14 cellular contexts compared by ENCODE assay signal in genomic region chr1:175237389-175237788, GRCh38. TPM values are rescaled to one million over a fixed set of nuclear protein-coding genes. Genes with fewer than 3 reads are reported as not detected.
A peak's percentile ranks its signal among the peaks of the same experiment; 100 is the strongest.
DNase-seq lines count a peak whose midpoint lies in the region; ATAC-seq and TF ChIP-seq lines count a peak whose summit lies in the region.
"Had no signal": no experiment of that assay in that cellular context is flagged by ENCODE, and none has a peak within 500 bp of the region (broad histone marks: within the 10 kb centered on the region; RNA-seq: fewer than 3 reads in every experiment).

No MANE protein-coding gene starts in this region.

- no peak for DNase-seq in T-helper 2 cell treated with Interferon-gamma antibody and Interleukin-4, amounts not matched to agents 5 μg/mL and 100 μg/mL, for 36 hours (ENCODE audit: low spot score)
- DNase-seq in mammary epithelial cell (no peak), lower leg skin (ENCODE audit: low spot score in 2 of 2) (no peak), heart right ventricle (no peak)
- DNase-seq: cortex of kidney, foreskin fibroblast, NCI-H1417 treated with DMSO at 0.1 percent for 48 hours, upper lobe of right lung had no signal

- H3K9me3 Mint-ChIP-seq in T-helper 2 cell treated with Interferon-gamma antibody and Interleukin-4, amounts not matched to agents 5 μg/mL and 100 μg/mL, for 36 hours, result peaks cover 23% of the 10 kb centered on the region

- H3K27ac ChIP-seq in mammary epithelial cell (ENCODE audit: insufficient read depth, low read depth, low read length), result no peak overlapping the region
- no peak overlapping the region for H3K27ac ChIP-seq in heart right ventricle
- H3K27ac ChIP-seq: BLaER1 treated with 17β-estradiol and CSF1 and Interleukin-3, amounts not matched to agents 10 nM and 100 nM; upper lobe of right lung had no signal

- no peak overlapping the region for H3K4me2 ChIP-seq in mammary epithelial cell (ENCODE audit: insufficient read depth, low read depth, low read length)
- H3K4me2 ChIP-seq: BLaER1 treated with 17β-estradiol and CSF1 and Interleukin-3, amounts not matched to agents 10 nM and 100 nM had no signal

- H4K20me1 ChIP-seq in mammary epithelial cell (ENCODE audit: insufficient read depth, low read length), result no peaks in the 10 kb centered on the region
- H4K20me1 ChIP-seq: BLaER1 treated with 17β-estradiol and CSF1 and Interleukin-3, amounts not matched to agents 10 nM and 100 nM had no signal

- no peak overlapping the region for H3K9ac ChIP-seq in mammary epithelial cell (ENCODE audit: insufficient read depth, low read length)
- H3K9ac ChIP-seq: BLaER1 treated with 17β-estradiol and CSF1 and Interleukin-3, amounts not matched to agents 10 nM and 100 nM had no signal

- 95% methylated on average over 1 of the region's 1 CpG for WGBS in mammary epithelial cell (ENCODE audit: low coverage, missing lambda C conversion rate)
- 89 to 93% methylated on average over 1 of the region's 1 CpG for WGBS in lower leg skin, 2 donors
- 88 to 90% methylated on average over 1 of the region's 1 CpG for WGBS in heart right ventricle, 2 donors

- peaks cover 8% of the 10 kb centered on the region for H3K36me3 Mint-ChIP-seq in T-helper 2 cell treated with Interferon-gamma antibody and Interleukin-4, amounts not matched to agents 5 μg/mL and 100 μg/mL, for 36 hours (ENCODE audit: low read depth)

- TF ChIP-seq CTCF in mammary epithelial cell (conservative IDR thresholded peaks at IDR 0.05 in 1 of 2, IDR thresholded peaks at IDR 0.05 in 1 of 2; ENCODE audit: extremely low read depth in 1 of 2, insufficient read depth in 1 of 2, low read depth in 1 of 2, low read length in 2 of 2), result no peak
- TF ChIP-seq CTCF in lower leg skin (IDR thresholded peaks at IDR 0.05), result no peak
- TF ChIP-seq CTCF in heart right ventricle (IDR thresholded peaks at IDR 0.05), result no peak

- H3K27me3 ChIP-seq in mammary epithelial cell (ENCODE audit: insufficient read depth, low read length), result no peaks in the 10 kb centered on the region
- H3K27me3 ChIP-seq in heart right ventricle, result no peaks in the 10 kb centered on the region
- H3K27me3 ChIP-seq: BLaER1 treated with 17β-estradiol and CSF1 and Interleukin-3, amounts not matched to agents 10 nM and 100 nM; upper lobe of right lung had no signal

- BruUV-seq in mammary epithelial cell (replicated peaks; lab: Mats Ljungman, UMichigan), result no TSS peak

- peak overlapping the region; percentile 29 for H3K4me3 Mint-ChIP-seq in T-helper 2 cell treated with Interferon-gamma antibody and Interleukin-4, amounts not matched to agents 5 μg/mL and 100 μg/mL, for 36 hours
- H3K4me3 Mint-ChIP-seq: natural killer cell treated with Interleukin-12 subunit alpha and Interleukin-12 subunit beta and Interleukin-15 and Interleukin-18, amount 100 ng/mL, for 72 hours had no signal

- H3K4me1 ChIP-seq in mammary epithelial cell (ENCODE audit: insufficient read depth, low read length), result peaks cover 6% of the 10 kb centered on the region
- H3K4me1 ChIP-seq in heart right ventricle, result no peaks in the 10 kb centered on the region
- H3K4me1 ChIP-seq: upper lobe of right lung had no signal

- dilution Hi-C loops in mammary epithelial cell (cut with HindIII; ENCODE audit: low sequenced_read_pairs), result no loop called here

- H2AFZ ChIP-seq in mammary epithelial cell (ENCODE audit: low read depth, low read length), result no peak overlapping the region

- H3K27ac Mint-ChIP-seq in T-helper 2 cell treated with Interferon-gamma antibody and Interleukin-4, amounts not matched to agents 5 μg/mL and 100 μg/mL, for 36 hours, result peak overlapping the region; percentile 32
- H3K27ac Mint-ChIP-seq: natural killer cell treated with Interleukin-12 subunit alpha and Interleukin-12 subunit beta and Interleukin-15 and Interleukin-18, amount 100 ng/mL, for 72 hours had no signal

- H3K9me3 ChIP-seq in mammary epithelial cell (replicated peaks; ENCODE audit: insufficient read depth, low read length), result no peaks in the 10 kb centered on the region
- peaks cover 0 to 35% (median 0%) of the 10 kb centered on the region in 11 donors for H3K9me3 ChIP-seq in heart right ventricle
- H3K9me3 ChIP-seq: upper lobe of right lung had no signal

- H3K4me3 ChIP-seq in mammary epithelial cell (replicated peaks in 1 of 3; ENCODE audit: insufficient read depth in 1 of 3, low read depth in 2 of 3, low read length in 3 of 3) (no peak overlapping the region), lower leg skin (ENCODE audit: low read depth, poor library complexity, severe bottlenecking) (no peak overlapping the region), heart right ventricle (no peak overlapping the region)
- H3K4me3 ChIP-seq: BLaER1 treated with 17β-estradiol and CSF1 and Interleukin-3, amounts not matched to agents 10 nM and 100 nM; upper lobe of right lung had no signal

- peaks cover 11% of the 10 kb centered on the region for H3K27me3 Mint-ChIP-seq in T-helper 2 cell treated with Interferon-gamma antibody and Interleukin-4, amounts not matched to agents 5 μg/mL and 100 μg/mL, for 36 hours (ENCODE audit: low read depth)

- CTCF ChIA-PET in mammary epithelial cell (lab: Charles Lee; ENCODE audit: low non-redundant PET), result no interaction called here

- in situ Hi-C loops in mammary epithelial cell (cut with MboI; ENCODE audit: low sequenced_read_pairs in 2 of 2), result no loop called here

- no peak for TF ChIP-seq POLR2A in lower leg skin (IDR thresholded peaks at IDR 0.05)

- H3K79me2 ChIP-seq in mammary epithelial cell (ENCODE audit: insufficient read depth, low read length), result no peaks in the 10 kb centered on the region

- intact Hi-C loops in mammary epithelial cell (cut with micrococcal nuclease) (no loop called here), lower leg skin (cut with DNase I; ENCODE audit: low total_unique reads) (no loop called here), heart right ventricle (cut with DNase I) (no loop called here)

- no peaks in the 10 kb centered on the region for H3K36me3 ChIP-seq in mammary epithelial cell (ENCODE audit: insufficient read depth, low read length)
- H3K36me3 ChIP-seq in heart right ventricle, result no peaks in the 10 kb centered on the region
- H3K36me3 ChIP-seq: BLaER1 treated with 17β-estradiol and CSF1 and Interleukin-3, amounts not matched to agents 10 nM and 100 nM; upper lobe of right lung had no signal

- ATAC-seq in GM18517 (IDR thresholded peaks at IDR 0.05; ENCODE audit: unreplicated experiment), result peak; percentile 97
- ATAC-seq in GM21367 (IDR thresholded peaks at IDR 0.05; ENCODE audit: unreplicated experiment), result peak; percentile 83
- ATAC-seq in HG03097 (IDR thresholded peaks at IDR 0.05; ENCODE audit: low FRiP score, unreplicated experiment), result peak; percentile 61
- ATAC-seq in heart right ventricle, result no peak
- ATAC-seq in HG02763 (IDR thresholded peaks at IDR 0.05; ENCODE audit: unreplicated experiment), result no peak
- ATAC-seq: natural killer cell treated with Interleukin-12 subunit alpha and Interleukin-12 subunit beta and Interleukin-15 and Interleukin-18, amount 100 ng/mL, for 72 hours; upper lobe of right lung had no signal

- peaks cover 30% of the 10 kb centered on the region for H3K4me1 Mint-ChIP-seq in T-helper 2 cell treated with Interferon-gamma antibody and Interleukin-4, amounts not matched to agents 5 μg/mL and 100 μg/mL, for 36 hours (ENCODE audit: low read depth)

RNA-seq across cellular contexts. Expression of gene KIAA0040, which starts 44.8 kb away (rescaled TPM):
- total RNA-seq in mammary epithelial cell (10 to 100 TPM; 34.3 to 75.0 TPM), lower leg skin (10 to 100 TPM; 12.3 to 16.3 (median 15.0) TPM), heart right ventricle (10 to 100 TPM in 6 of 10 donors, 1 to 10 TPM in 4; 6.3 to 37.2 (median 11.1) TPM)
- polyA plus RNA-seq in mammary epithelial cell (87.6 TPM), heart right ventricle (10 to 100 TPM in 1 of 2 donors, 1 to 10 TPM in 1; 8.7 to 13.1 TPM)
- 83.3 TPM for polyA minus RNA-seq in mammary epithelial cell

Comparison
In these comparisons a context has a peak if more than half of its experiments do, and no peak if none do; other contexts are left out.
1. ATAC-seq: peak in GM18517 (single experiment), GM21367 (single experiment) and HG03097 (single experiment); none in heart right ventricle (0 of 8) and HG02763 (single experiment).